14 cellular contexts compared by ENCODE assay signal in genomic region chr12:31574803-31575573, GRCh38. TPM values are rescaled to one million over a fixed set of nuclear protein-coding genes. Genes with fewer than 3 reads are reported as not detected.
DNase-seq lines count a peak whose midpoint lies in the region; ATAC-seq and TF ChIP-seq lines count a peak whose summit lies in the region.
"Had no signal": no experiment of that assay in that cellular context is flagged by ENCODE, and none has a peak within 500 bp of the region (broad histone marks: within the 10 kb centered on the region; RNA-seq: fewer than 3 reads in every experiment).

No MANE protein-coding gene starts in this region.

- DNase-seq in AG10803 (ENCODE audit: low read depth) (peak; percentile 41), HT1080 (ENCODE audit: low read depth) (peak; percentile 3), activated B cell treated with CpG ODN at 0.5 μM for 24 hours (no peak), fibroblast of villous mesenchyme (ENCODE audit: low read depth) (peak; percentile 28), SHP77 treated with DMSO at 0.1 percent for 48 hours (lab: John Stamatoyannopoulos, UW) (no peak), NCI-H1436 (lab: John Stamatoyannopoulos, UW) (no peak)
- no peak for DNase-seq in activated CD8-positive, alpha-beta T cell treated with anti-CD3 and anti-CD28 coated beads for 36 hours
- DNase-seq: activated CD8-positive, alpha-beta T cell treated with anti-CD3 and anti-CD28 coated beads, Interleukin-2, amount 10 ng/mL, durations not matched to agents 7 days and 5 days; aorta; gastrocnemius medialis; HFFc6; NCI-H69 had no signal

- no peaks in the 10 kb centered on the region for H3K27me3 Mint-ChIP-seq in activated B cell treated with CpG ODN at 0.5 μM for 24 hours
- H3K27me3 Mint-ChIP-seq in activated CD8-positive, alpha-beta T cell treated with anti-CD3 and anti-CD28 coated beads for 36 hours = peaks cover 2% of the 10 kb centered on the region

- ATAC-seq in activated B cell treated with CpG ODN at 0.5 μM for 24 hours (ENCODE audit: low read depth) (no peak), HG03159 (IDR thresholded peaks at IDR 0.05; ENCODE audit: unreplicated experiment) (no peak)
- ATAC-seq in activated CD8-positive, alpha-beta T cell treated with anti-CD3 and anti-CD28 coated beads for 36 hours = no peak
- ATAC-seq: activated CD8-positive, alpha-beta T cell treated with anti-CD3 and anti-CD28 coated beads, Interleukin-2, amount 10 ng/mL, durations not matched to agents 7 days and 5 days; activated T-helper 17 cell treated with anti-CD3 and anti-CD28 coated beads, Interleukin-2, amount 50 U/mL, for 72 hours; gastrocnemius medialis had no signal

- H3K27ac Mint-ChIP-seq in activated B cell treated with CpG ODN at 0.5 μM for 24 hours = peak overlapping the region; percentile 12
- no peak overlapping the region for H3K27ac Mint-ChIP-seq in activated CD8-positive, alpha-beta T cell treated with anti-CD3 and anti-CD28 coated beads for 36 hours
- H3K27ac Mint-ChIP-seq: activated CD8-positive, alpha-beta T cell treated with anti-CD3 and anti-CD28 coated beads, Interleukin-2, amount 10 ng/mL, durations not matched to agents 7 days and 5 days; activated T-helper 17 cell treated with anti-CD3 and anti-CD28 coated beads, Interleukin-2, amount 50 U/mL, for 72 hours; HFFc6 had no signal

- TF ChIP-seq CTCF in AG10803 (conservative IDR thresholded peaks at IDR 0.05; ENCODE audit: low read length) (no peak), activated B cell treated with CpG ODN at 0.5 μM for 24 hours (IDR thresholded peaks at IDR 0.05) (no peak), fibroblast of villous mesenchyme (IDR thresholded peaks at IDR 0.05; ENCODE audit: insufficient read depth, low read depth, low read length) (no peak)
- TF ChIP-seq CTCF in activated CD8-positive, alpha-beta T cell treated with anti-CD3 and anti-CD28 coated beads for 36 hours (IDR thresholded peaks at IDR 0.05) = no peak

- peaks cover 4% of the 10 kb centered on the region for H3K36me3 Mint-ChIP-seq in activated B cell treated with CpG ODN at 0.5 μM for 24 hours (ENCODE audit: low read depth)
- no peaks in the 10 kb centered on the region for H3K36me3 Mint-ChIP-seq in activated CD8-positive, alpha-beta T cell treated with anti-CD3 and anti-CD28 coated beads for 36 hours (ENCODE audit: low read depth)

- POLR2A ChIA-PET in activated B cell treated with CpG ODN at 0.5 μM for 24 hours (lab: Charles Lee) = interaction anchor here (0.6 to 0.8 kb wide), 3 partner anchors 10 to 26 kb away, joined by 3 read pairs; no protein-coding TSS in a partner anchor
- POLR2A ChIA-PET in activated CD8-positive, alpha-beta T cell treated with anti-CD3 and anti-CD28 coated beads for 36 hours (lab: Charles Lee) = no interaction called here

- H3K9me3 Mint-ChIP-seq in activated B cell treated with CpG ODN at 0.5 μM for 24 hours = no peaks in the 10 kb centered on the region
- H3K9me3 Mint-ChIP-seq in activated CD8-positive, alpha-beta T cell treated with anti-CD3 and anti-CD28 coated beads for 36 hours = no peaks in the 10 kb centered on the region
- H3K9me3 Mint-ChIP-seq: activated T-helper 17 cell treated with anti-CD3 and anti-CD28 coated beads, Interleukin-2, amount 50 U/mL, for 72 hours; HFFc6 had no signal

- H3K4me3 Mint-ChIP-seq in activated B cell treated with CpG ODN at 0.5 μM for 24 hours = no peak overlapping the region
- no peak overlapping the region for H3K4me3 Mint-ChIP-seq in activated CD8-positive, alpha-beta T cell treated with anti-CD3 and anti-CD28 coated beads for 36 hours
- H3K4me3 Mint-ChIP-seq: activated CD8-positive, alpha-beta T cell treated with anti-CD3 and anti-CD28 coated beads, Interleukin-2, amount 10 ng/mL, durations not matched to agents 7 days and 5 days; activated T-helper 17 cell treated with anti-CD3 and anti-CD28 coated beads, Interleukin-2, amount 50 U/mL, for 72 hours; HFFc6 had no signal

- H3K4me3 ChIP-seq in AG10803 (ENCODE audit: low read length) (no peak overlapping the region), fibroblast of villous mesenchyme (ENCODE audit: low read depth, low read length) (no peak overlapping the region)
- H3K4me3 ChIP-seq: gastrocnemius medialis had no signal

- intact Hi-C loops in activated B cell treated with CpG ODN at 0.5 μM for 24 hours (cut with micrococcal nuclease) = no loop called here
- intact Hi-C loops in activated CD8-positive, alpha-beta T cell treated with anti-CD3 and anti-CD28 coated beads for 36 hours (cut with micrococcal nuclease) = no loop called here

- H3K4me1 Mint-ChIP-seq in activated B cell treated with CpG ODN at 0.5 μM for 24 hours = peaks cover 69% of the 10 kb centered on the region
- no peaks in the 10 kb centered on the region for H3K4me1 Mint-ChIP-seq in activated CD8-positive, alpha-beta T cell treated with anti-CD3 and anti-CD28 coated beads for 36 hours (ENCODE audit: low read depth)
- H3K4me1 Mint-ChIP-seq: activated T-helper 17 cell treated with anti-CD3 and anti-CD28 coated beads, Interleukin-2, amount 50 U/mL, for 72 hours had no signal

- CTCF ChIA-PET in activated B cell treated with CpG ODN at 0.5 μM for 24 hours (lab: Charles Lee) = no interaction called here
- CTCF ChIA-PET in activated CD8-positive, alpha-beta T cell treated with anti-CD3 and anti-CD28 coated beads for 36 hours (lab: Charles Lee) = no interaction called here

RNA-seq across cellular contexts. Expression of gene DENND5B, which starts 15.9 kb away (rescaled TPM):
- total RNA-seq in HT1080 (2014; rRNA removed; shearing (Covaris generic)) = 11.7 and 15.6 TPM in 2 replicates
- polyA plus RNA-seq in HT1080 (2015; cell fraction: cytosol; rRNA removed) = 15.4 and 20.4 TPM in 2 replicates
- 12.3 and 14.7 TPM in 2 replicates for polyA plus RNA-seq in HT1080 (2015; cell fraction: nucleus; rRNA removed)
- total RNA-seq in activated B cell treated with CpG ODN at 0.5 μM for 24 hours (56.9 and 64.1 TPM in 2 replicates), fibroblast of villous mesenchyme (11.6 and 11.7 TPM in 2 replicates)
- total RNA-seq in activated CD8-positive, alpha-beta T cell treated with anti-CD3 and anti-CD28 coated beads for 36 hours = under 1 TPM; 0.31 to 0.43 TPM

Comparison
In these comparisons a context has a peak if more than half of its experiments do, and no peak if none do; other contexts are left out.
1. DNase-seq: peak in AG10803 (single experiment), HT1080 (single experiment) and fibroblast of villous mesenchyme (single experiment); none in activated B cell treated with CpG ODN at 0.5 μM for 24 hours (single experiment), SHP77 treated with DMSO at 0.1 percent for 48 hours (single experiment), NCI-H1436 (single experiment) and activated CD8-positive, alpha-beta T cell treated with anti-CD3 and anti-CD28 coated beads for 36 hours (single experiment).